ENCODE assay signal across 15 cellular contexts in genomic region chr3:86993704-86994103, GRCh38. TPM values are rescaled to one million over a fixed set of nuclear protein-coding genes. Genes with fewer than 3 reads are reported as not detected.
A peak's percentile ranks its signal among the peaks of the same experiment; 100 is the strongest.
DNase-seq lines count a peak whose midpoint lies in the region; ATAC-seq and TF ChIP-seq lines count a peak whose summit lies in the region.
"Had no signal": no experiment of that assay in that cellular context is flagged by ENCODE, and none has a peak within 500 bp of the region (broad histone marks: within the 10 kb centered on the region; RNA-seq: fewer than 3 reads in every experiment).

No MANE protein-coding gene starts in this region.

- no peaks in the 10 kb centered on the region for H3K27me3 Mint-ChIP-seq in osteocyte (ENCODE audit: unreplicated experiment)
- peaks cover 0 to 9% of the 10 kb centered on the region in 2 donors for H3K27me3 Mint-ChIP-seq in natural killer cell treated with Interleukin-12 subunit alpha and Interleukin-12 subunit beta and Interleukin-15 and Interleukin-18, amount 100 ng/mL, for 72 hours
- peaks cover 24% of the 10 kb centered on the region for H3K27me3 Mint-ChIP-seq in CD8-positive, alpha-beta T cell (ENCODE audit: low read depth)

- no peak for TF ChIP-seq CTCF in BJ (IDR thresholded peaks at IDR 0.05; ENCODE audit: insufficient read depth, low read depth, low read length)
- no peak for TF ChIP-seq CTCF in LNCaP clone FGC (IDR thresholded peaks at IDR 0.05; ENCODE audit: control insufficient read depth, extremely low read depth, insufficient read depth)
- TF ChIP-seq CTCF in choroid plexus epithelial cell (conservative IDR thresholded peaks at IDR 0.05; ENCODE audit: low read depth, low read length): no peak
- no peak for TF ChIP-seq CTCF in osteocyte (IDR thresholded peaks at IDR 0.05)
- no peak for TF ChIP-seq CTCF in CD8-positive, alpha-beta T cell (IDR thresholded peaks at IDR 0.05)

- peak overlapping the region; percentile 96 for H3K27ac Mint-ChIP-seq in osteocyte (ENCODE audit: unreplicated experiment)
- H3K27ac Mint-ChIP-seq in natural killer cell treated with Interleukin-12 subunit alpha and Interleukin-12 subunit beta and Interleukin-15 and Interleukin-18, amount 100 ng/mL, for 72 hours: no peak overlapping the region
- no peak overlapping the region for H3K27ac Mint-ChIP-seq in CD8-positive, alpha-beta T cell
- H3K27ac Mint-ChIP-seq: activated naive CD4-positive, alpha-beta T cell treated with anti-CD3 and anti-CD28 coated beads, Interleukin-2, amount 50 U/mL, for 72 hours had no signal

- no peaks in the 10 kb centered on the region for H3K36me3 ChIP-seq in BJ (ENCODE audit: control insufficient read depth, insufficient read depth, low read length)
- H3K36me3 ChIP-seq in CD8-positive, alpha-beta T cell (ENCODE audit: insufficient read depth, low read length): no peaks in the 10 kb centered on the region
- H3K36me3 ChIP-seq: BLaER1 treated with 17β-estradiol and CSF1 and Interleukin-3, amounts not matched to agents 10 nM and 100 nM; esophagus muscularis mucosa; pancreas; transverse colon had no signal

- H3K4me3 ChIP-seq in BJ (ENCODE audit: low read depth, low read length) (no peak overlapping the region), LNCaP clone FGC (ENCODE audit: low read depth, low read length) (no peak overlapping the region), choroid plexus epithelial cell (ENCODE audit: low read depth, low read length) (peak overlapping the region; percentile 37)
- no peak overlapping the region for H3K4me3 ChIP-seq in CD8-positive, alpha-beta T cell (ENCODE audit: low read depth, low read length)
- H3K4me3 ChIP-seq: BLaER1 treated with 17β-estradiol and CSF1 and Interleukin-3, amounts not matched to agents 10 nM and 100 nM; esophagus muscularis mucosa; pancreas; transverse colon had no signal

- H3K4me1 ChIP-seq in CD8-positive, alpha-beta T cell (ENCODE audit: insufficient read depth, low read length): no peaks in the 10 kb centered on the region
- H3K4me1 ChIP-seq: pancreas had no signal

- peaks cover 56% of the 10 kb centered on the region for H3K4me1 Mint-ChIP-seq in osteocyte (ENCODE audit: unreplicated experiment)
- H3K4me1 Mint-ChIP-seq in natural killer cell treated with Interleukin-12 subunit alpha and Interleukin-12 subunit beta and Interleukin-15 and Interleukin-18, amount 100 ng/mL, for 72 hours (ENCODE audit: low read depth in 2 of 2): no peaks in the 10 kb centered on the region
- peaks cover 3% of the 10 kb centered on the region for H3K4me1 Mint-ChIP-seq in CD8-positive, alpha-beta T cell (ENCODE audit: low read depth)

- peak overlapping the region; percentile 73 for H3K4me3 Mint-ChIP-seq in osteocyte (ENCODE audit: unreplicated experiment)
- no peak overlapping the region for H3K4me3 Mint-ChIP-seq in natural killer cell treated with Interleukin-12 subunit alpha and Interleukin-12 subunit beta and Interleukin-15 and Interleukin-18, amount 100 ng/mL, for 72 hours
- H3K4me3 Mint-ChIP-seq in CD8-positive, alpha-beta T cell: no peak overlapping the region

- H3K9me3 Mint-ChIP-seq in osteocyte (ENCODE audit: unreplicated experiment): no peaks in the 10 kb centered on the region
- peaks cover 14% of the 10 kb centered on the region for H3K9me3 Mint-ChIP-seq in natural killer cell treated with Interleukin-12 subunit alpha and Interleukin-12 subunit beta and Interleukin-15 and Interleukin-18, amount 100 ng/mL, for 72 hours
- H3K9me3 Mint-ChIP-seq in CD8-positive, alpha-beta T cell: no peaks in the 10 kb centered on the region

- no peak for ATAC-seq in natural killer cell treated with Interleukin-12 subunit alpha and Interleukin-12 subunit beta and Interleukin-15 and Interleukin-18, amount 100 ng/mL, for 72 hours
- no peak for ATAC-seq in CD8-positive, alpha-beta T cell
- ATAC-seq in HG03571 (IDR thresholded peaks at IDR 0.05; ENCODE audit: unreplicated experiment): no peak
- ATAC-seq: activated naive CD4-positive, alpha-beta T cell treated with anti-CD3 and anti-CD28 coated beads, Interleukin-2, amount 50 U/mL, for 72 hours; pancreas had no signal

- DNase-seq in BJ (ENCODE audit: low read depth): peak; percentile 41
- DNase-seq in LNCaP clone FGC (ENCODE audit: low read depth): peak; percentile 25
- DNase-seq in choroid plexus epithelial cell (ENCODE audit: low read depth): peak; percentile 86
- DNase-seq in osteocyte (ENCODE audit: extremely low spot score, unreplicated experiment): no peak
- DNase-seq in NAMALWA (ENCODE audit: low spot score): no peak
- no peak for DNase-seq in natural killer cell treated with Interleukin-12 subunit alpha and Interleukin-12 subunit beta and Interleukin-15 and Interleukin-18, amount 100 ng/mL, for 72 hours (ENCODE audit: low spot score)
- no peak for DNase-seq in CD8-positive, alpha-beta T cell
- DNase-seq: DMS79 treated with DMSO at 0.1 percent for 48 hours, Karpas-422, pancreas, transverse colon had no signal

- no peaks in the 10 kb centered on the region for H3K9me3 ChIP-seq in CD8-positive, alpha-beta T cell (ENCODE audit: low read length)
- H3K9me3 ChIP-seq: esophagus muscularis mucosa, pancreas, transverse colon had no signal

- CTCF ChIA-PET in BJ (lab: Yijun Ruan, JAX): interaction anchor here (0.6 to 2.4 kb wide), 4 partner anchors 13 to 199 kb away, joined by 3 to 6 read pairs (median 4); no protein-coding TSS in a partner anchor
- CTCF ChIA-PET in CD8-positive, alpha-beta T cell (lab: Charles Lee): no interaction called here

- POLR2A ChIA-PET in BJ (lab: Charles Lee): interaction anchor here (0.5 kb wide), 1 partner anchor 96 kb away, joined by 4 read pairs; no protein-coding TSS in a partner anchor
- POLR2A ChIA-PET in CD8-positive, alpha-beta T cell (lab: Charles Lee): no interaction called here

- intact Hi-C loops in CD8-positive, alpha-beta T cell (cut with DNase I, micrococcal nuclease): no loop called here

- no peak overlapping the region for H3K27ac ChIP-seq in CD8-positive, alpha-beta T cell (ENCODE audit: low read depth, low read length)
- H3K27ac ChIP-seq: BLaER1 treated with 17β-estradiol and CSF1 and Interleukin-3, amounts not matched to agents 10 nM and 100 nM; esophagus muscularis mucosa; transverse colon had no signal

- H3K27me3 ChIP-seq in BJ (ENCODE audit: control insufficient read depth, insufficient read depth, low read length): no peaks in the 10 kb centered on the region
- H3K27me3 ChIP-seq in CD8-positive, alpha-beta T cell (ENCODE audit: insufficient read depth, low read length): no peaks in the 10 kb centered on the region
- H3K27me3 ChIP-seq: pancreas had no signal

- H3K36me3 Mint-ChIP-seq in osteocyte (ENCODE audit: unreplicated experiment): peaks cover 13% of the 10 kb centered on the region
- H3K36me3 Mint-ChIP-seq in natural killer cell treated with Interleukin-12 subunit alpha and Interleukin-12 subunit beta and Interleukin-15 and Interleukin-18, amount 100 ng/mL, for 72 hours: no peaks in the 10 kb centered on the region
- H3K36me3 Mint-ChIP-seq in CD8-positive, alpha-beta T cell: no peaks in the 10 kb centered on the region

RNA-seq across cellular contexts. Expression of gene VGLL3, which starts 2.8 kb away (rescaled TPM):
- 59.3 and 98.8 TPM in 2 replicates for polyA plus RNA-seq in BJ (2011; rRNA removed)
- polyA minus RNA-seq in BJ (2011; rRNA and poly(A)+ RNA removed): 124 and 226 TPM in 2 replicates
- total RNA-seq in osteocyte: 528 and 587 TPM in 2 replicates
- total RNA-seq in natural killer cell treated with Interleukin-12 subunit alpha and Interleukin-12 subunit beta and Interleukin-15 and Interleukin-18, amount 100 ng/mL, for 72 hours: not detected
- not detected for total RNA-seq in CD8-positive, alpha-beta T cell

Comparison
In these comparisons a context has a peak if more than half of its experiments do, and no peak if none do; other contexts are left out.
1. DNase-seq: peak in BJ (single experiment), LNCaP clone FGC (single experiment) and choroid plexus epithelial cell (single experiment); none in osteocyte (single experiment), NAMALWA (single experiment), natural killer cell treated with Interleukin-12 subunit alpha and Interleukin-12 subunit beta and Interleukin-15 and Interleukin-18, amount 100 ng/mL, for 72 hours (single experiment) and CD8-positive, alpha-beta T cell (0 of 7).
2. RNA of gene VGLL3, which starts 2.8 kb away (total RNA-seq): 528 to 587 TPM in osteocyte; not detected in natural killer cell treated with Interleukin-12 subunit alpha and Interleukin-12 subunit beta and Interleukin-15 and Interleukin-18, amount 100 ng/mL, for 72 hours and not detected in CD8-positive, alpha-beta T cell; every median in the first group is over 100 times any median in the second.